Comparison of ENCODE assay signal across 26 cellular contexts in genomic region chr2:120219291-120219690, GRCh38. TPM values are rescaled to one million over a fixed set of nuclear protein-coding genes. Genes with fewer than 3 reads are reported as not detected.
A peak's percentile ranks its signal among the peaks of the same experiment; 100 is the strongest.
DNase-seq lines count a peak whose midpoint lies in the region; ATAC-seq and TF ChIP-seq lines count a peak whose summit lies in the region.
"Had no signal": no experiment of that assay in that cellular context is flagged by ENCODE, and none has a peak within 500 bp of the region (broad histone marks: within the 10 kb centered on the region; RNA-seq: fewer than 3 reads in every experiment).

No MANE protein-coding gene starts in this region.

- H3K4me3 Mint-ChIP-seq in activated CD4-positive, alpha-beta T cell treated with anti-CD3 and anti-CD28 coated beads, Interleukin-2, amount 10 ng/mL, durations not matched to agents 24 days and 14 days, result no peak overlapping the region
- no peak overlapping the region for H3K4me3 Mint-ChIP-seq in activated CD4-positive, alpha-beta T cell treated with anti-CD3 and anti-CD28 coated beads for 36 hours
- H3K4me3 Mint-ChIP-seq: B cell, CD14-positive monocyte had no signal

- H3K36me3 Mint-ChIP-seq in activated CD4-positive, alpha-beta T cell treated with anti-CD3 and anti-CD28 coated beads, Interleukin-2, amount 10 ng/mL, durations not matched to agents 24 days and 14 days (ENCODE audit: low read depth), result peaks cover 58% of the 10 kb centered on the region
- H3K36me3 Mint-ChIP-seq in activated CD4-positive, alpha-beta T cell treated with anti-CD3 and anti-CD28 coated beads for 36 hours (ENCODE audit: low read depth), result peaks cover 54% of the 10 kb centered on the region

- H3K27ac ChIP-seq in DND-41 (ENCODE audit: low read length) (no peak overlapping the region), PC-3 (ENCODE audit: low read length) (no peak overlapping the region), neutrophil (peak overlapping the region; percentile 72)
- H3K27ac ChIP-seq: 22Rv1, RWPE1, SK-N-MC had no signal

- BruUV-seq in PC-3 (replicated peaks; lab: Mats Ljungman, UMichigan), result no TSS peak

- intact Hi-C loops in activated CD4-positive, alpha-beta T cell treated with anti-CD3 and anti-CD28 coated beads, Interleukin-2, amount 10 ng/mL, durations not matched to agents 24 days and 14 days (cut with micrococcal nuclease), result no loop called here
- intact Hi-C loops in activated CD4-positive, alpha-beta T cell treated with anti-CD3 and anti-CD28 coated beads for 36 hours (cut with DNase I, micrococcal nuclease), result no loop called here
- intact Hi-C loops in PC-3 (cut with micrococcal nuclease), result no loop called here

- H3F3A ChIP-seq in PC-3 (ENCODE audit: low read length, unreplicated experiment), result no peaks in the 10 kb centered on the region

- H3K4me1 ChIP-seq in DND-41 (ENCODE audit: insufficient read depth, low read length), result peaks cover 43% of the 10 kb centered on the region
- peaks cover 34% of the 10 kb centered on the region for H3K4me1 ChIP-seq in PC-3 (ENCODE audit: insufficient read depth, low read length)
- peaks cover 55 to 60% of the 10 kb centered on the region in 2 experiments for H3K4me1 ChIP-seq in neutrophil (ENCODE audit: control insufficient read depth in 1 of 2, insufficient read depth in 1 of 2, low read depth in 1 of 2, low read length in 1 of 2)

- peaks cover 61% of the 10 kb centered on the region for H3K36me3 ChIP-seq in DND-41 (ENCODE audit: insufficient read depth, low read length)
- H3K36me3 ChIP-seq in PC-3 (ENCODE audit: low read depth, low read length), result peaks cover 5% of the 10 kb centered on the region; the same call in 1 of the 2 replicates
- H3K36me3 ChIP-seq in neutrophil, result no peaks in the 10 kb centered on the region

- H3K4me2 ChIP-seq in DND-41 (ENCODE audit: insufficient read depth, low read length), result 0 out of 2 replicates have a peak overlapping the region, but pooled peaks have one; percentile 31
- H3K4me2 ChIP-seq in PC-3 (ENCODE audit: low read length), result 0 out of 2 replicates have a peak overlapping the region, but pooled peaks have one; percentile 5

- peak; percentile 55 for DNase-seq in activated CD4-positive, alpha-beta T cell treated with anti-CD3 and anti-CD28 coated beads, Interleukin-2, amount 10 ng/mL, durations not matched to agents 24 days and 14 days
- DNase-seq in activated CD4-positive, alpha-beta T cell treated with anti-CD3 and anti-CD28 coated beads for 36 hours, result no peak
- DNase-seq in DND-41 (no peak), PC-3 (no peak), C1 segment of cervical spinal cord (lab: John Stamatoyannopoulos, UW) (no peak), GOT3 (lab: John Stamatoyannopoulos, UW) (no peak), ecto neural progenitor cell (ENCODE audit: low spot score) (no peak)
- DNase-seq: CD8-positive, alpha-beta memory T cell; DMS 273 treated with DMSO at 0.1 percent for 48 hours; DMS79; GF-D8; IMR-90; KG1; MM.1S; NCI-H2029; NCI-H446; NCI-H524 treated with DMSO at 0.1 percent for 48 hours; NCI-H82; NK-92 treated with Interleukin-12 subunit alpha and Interleukin-12 subunit beta, amount 100 ng/mL, for 24 hours; SIG-M5 had no signal

- peaks cover 76% of the 10 kb centered on the region for H3K79me2 ChIP-seq in DND-41 (ENCODE audit: insufficient read depth, low read length)
- H3K79me2 ChIP-seq in PC-3 (ENCODE audit: low read length), result peaks cover 70% of the 10 kb centered on the region

- no peak overlapping the region for H3K27ac Mint-ChIP-seq in activated CD4-positive, alpha-beta T cell treated with anti-CD3 and anti-CD28 coated beads, Interleukin-2, amount 10 ng/mL, durations not matched to agents 24 days and 14 days
- H3K27ac Mint-ChIP-seq in activated CD4-positive, alpha-beta T cell treated with anti-CD3 and anti-CD28 coated beads for 36 hours, result no peak overlapping the region
- H3K27ac Mint-ChIP-seq: B cell, CD14-positive monocyte had no signal

- CTCF ChIA-PET in activated CD4-positive, alpha-beta T cell treated with anti-CD3 and anti-CD28 coated beads for 36 hours (lab: Charles Lee), result interaction anchor here (0.9 to 1.2 kb wide), 3 partner anchors 45 to 94 kb away, joined by 3 to 4 read pairs (median 4); no protein-coding TSS in a partner anchor
- CTCF ChIA-PET in PC-3 (lab: Charles Lee), result interaction anchor here (1.3 kb wide), 1 partner anchor 94 kb away, joined by 5 read pairs; no protein-coding TSS in a partner anchor

- H3K27me3 ChIP-seq in DND-41 (ENCODE audit: insufficient read depth, low read length, poor library complexity), result no peaks in the 10 kb centered on the region
- H3K27me3 ChIP-seq in PC-3 (ENCODE audit: low read length), result no peaks in the 10 kb centered on the region
- H3K27me3 ChIP-seq in neutrophil, result no peaks in the 10 kb centered on the region

- ATAC-seq in activated CD4-positive, alpha-beta T cell treated with anti-CD3 and anti-CD28 coated beads for 36 hours, result no peak
- no peak for ATAC-seq in DND-41 (ENCODE audit: insufficient read depth, low read depth)
- ATAC-seq in PC-3, result no peak

- POLR2A ChIA-PET in activated CD4-positive, alpha-beta T cell treated with anti-CD3 and anti-CD28 coated beads for 36 hours (lab: Charles Lee), result no interaction called here
- POLR2A ChIA-PET in PC-3 (lab: Charles Lee; ENCODE audit: unreplicated experiment), result no interaction called here

- H3K4me1 Mint-ChIP-seq in activated CD4-positive, alpha-beta T cell treated with anti-CD3 and anti-CD28 coated beads, Interleukin-2, amount 10 ng/mL, durations not matched to agents 24 days and 14 days, result peaks cover 35% of the 10 kb centered on the region
- H3K4me1 Mint-ChIP-seq in activated CD4-positive, alpha-beta T cell treated with anti-CD3 and anti-CD28 coated beads for 36 hours, result peaks cover 29% of the 10 kb centered on the region

- H3K4me3 ChIP-seq in DND-41 (ENCODE audit: low read depth in 1 of 2, low read length in 2 of 2) (no peak overlapping the region), PC-3 (ENCODE audit: low read length) (no peak overlapping the region), neutrophil (ENCODE audit: low read depth in 1 of 2, low read length in 1 of 2) (no peak overlapping the region)

- H3K9ac ChIP-seq in DND-41 (ENCODE audit: low read depth, low read length) (no peak overlapping the region), PC-3 (ENCODE audit: low read length) (no peak overlapping the region)

- peaks cover 35% of the 10 kb centered on the region for H4K20me1 ChIP-seq in DND-41 (ENCODE audit: insufficient read depth, low read length)
- peaks cover 5% of the 10 kb centered on the region; the same call in 1 of the 2 replicates for H4K20me1 ChIP-seq in PC-3 (ENCODE audit: low read length)

- no peak for TF ChIP-seq CTCF in DND-41 (IDR thresholded peaks at IDR 0.05; ENCODE audit: borderline replicate concordance, extremely low read depth, low read length, poor library complexity, severe bottlenecking)
- no peak for TF ChIP-seq CTCF in PC-3 (conservative IDR thresholded peaks at IDR 0.05; ENCODE audit: low read depth, low read length)
- no peak for TF ChIP-seq CTCF in neutrophil (IDR thresholded peaks at IDR 0.05)

- H2AFZ ChIP-seq in DND-41 (ENCODE audit: low read depth, low read length) (no peak overlapping the region), PC-3 (ENCODE audit: low read length) (no peak overlapping the region)

- no peaks in the 10 kb centered on the region for H3K9me3 ChIP-seq in DND-41 (ENCODE audit: insufficient read depth, low read length, severe bottlenecking)
- no peaks in the 10 kb centered on the region for H3K9me3 ChIP-seq in PC-3 (ENCODE audit: low read length)
- H3K9me3 ChIP-seq in neutrophil, result no peaks in the 10 kb centered on the region

- no peaks in the 10 kb centered on the region for H3K9me2 ChIP-seq in PC-3 (replicated peaks; ENCODE audit: low read length)

- H3K9me3 Mint-ChIP-seq in activated CD4-positive, alpha-beta T cell treated with anti-CD3 and anti-CD28 coated beads, Interleukin-2, amount 10 ng/mL, durations not matched to agents 24 days and 14 days, result no peaks in the 10 kb centered on the region
- peaks cover 21% of the 10 kb centered on the region for H3K9me3 Mint-ChIP-seq in activated CD4-positive, alpha-beta T cell treated with anti-CD3 and anti-CD28 coated beads for 36 hours (ENCODE audit: low read depth)
- H3K9me3 Mint-ChIP-seq: CD8-positive, alpha-beta memory T cell had no signal

- no peaks in the 10 kb centered on the region for H3K27me3 Mint-ChIP-seq in activated CD4-positive, alpha-beta T cell treated with anti-CD3 and anti-CD28 coated beads, Interleukin-2, amount 10 ng/mL, durations not matched to agents 24 days and 14 days
- no peaks in the 10 kb centered on the region for H3K27me3 Mint-ChIP-seq in activated CD4-positive, alpha-beta T cell treated with anti-CD3 and anti-CD28 coated beads for 36 hours
- H3K27me3 Mint-ChIP-seq: B cell; CD8-positive, alpha-beta memory T cell had no signal

RNA-seq across cellular contexts. Expression of gene TMEM185B, which starts 3.9 kb away (rescaled TPM):
- 44.3 and 45.8 TPM in 2 replicates for total RNA-seq in activated CD4-positive, alpha-beta T cell treated with anti-CD3 and anti-CD28 coated beads, Interleukin-2, amount 10 ng/mL, durations not matched to agents 24 days and 14 days
- total RNA-seq in activated CD4-positive, alpha-beta T cell treated with anti-CD3 and anti-CD28 coated beads for 36 hours, result 10 to 100 TPM; 15.9 to 17.3 TPM
- 67.5 and 83.6 TPM in 2 replicates for total RNA-seq in PC-3 (2014; rRNA removed)

RNA-seq across cellular contexts. Expression of gene RALB, which starts 33.4 kb away (rescaled TPM):
- 72.1 and 80.0 TPM in 2 replicates for total RNA-seq in activated CD4-positive, alpha-beta T cell treated with anti-CD3 and anti-CD28 coated beads, Interleukin-2, amount 10 ng/mL, durations not matched to agents 24 days and 14 days
- total RNA-seq in activated CD4-positive, alpha-beta T cell treated with anti-CD3 and anti-CD28 coated beads for 36 hours, result 10 to 100 TPM; 34.0 to 34.3 TPM
- total RNA-seq in PC-3 (2014; rRNA removed), result 49.1 and 57.9 TPM in 2 replicates
